ENCODE assay signal across 9 cellular contexts in the genomic region with DNA sequence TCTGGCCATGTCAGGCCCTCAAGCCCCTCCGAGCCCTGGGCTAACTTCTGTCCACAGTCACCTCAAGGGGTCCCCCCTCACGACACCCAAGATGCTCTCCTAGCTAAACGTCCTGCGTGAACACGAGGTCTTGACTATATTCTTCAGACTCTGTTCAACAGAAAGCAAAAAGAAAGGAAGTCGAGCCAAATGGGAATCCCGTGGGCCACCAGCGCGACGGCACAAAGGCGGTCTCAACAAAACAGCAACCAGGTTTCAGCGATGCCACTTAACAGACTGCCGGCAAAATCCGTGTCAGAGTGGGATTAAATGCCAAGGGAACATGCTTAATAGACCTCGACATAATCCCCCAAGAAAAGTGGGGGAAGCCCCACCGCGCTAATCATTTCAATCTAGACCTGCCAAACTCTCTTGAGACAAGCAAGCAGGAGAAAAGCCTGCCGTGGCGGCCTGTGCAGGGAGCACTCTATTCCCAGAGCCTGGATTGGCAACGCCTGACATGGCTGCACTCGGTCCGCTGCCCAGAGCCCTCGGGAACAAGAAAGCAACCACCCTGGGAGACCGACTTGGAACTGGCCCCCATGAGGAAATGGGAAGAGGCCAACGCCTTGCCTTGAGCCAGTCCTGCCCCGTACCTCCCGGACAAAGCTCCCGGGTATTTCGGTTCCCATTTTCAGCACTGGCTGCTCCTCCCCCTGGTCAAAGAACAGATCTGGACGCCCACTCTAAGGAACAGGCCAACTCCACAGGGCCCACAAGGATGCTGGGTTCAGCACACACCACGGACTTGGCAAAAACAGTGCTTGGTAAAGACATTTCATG. TPM values are rescaled to one million over a fixed set of nuclear protein-coding genes. Genes with fewer than 3 reads are reported as not detected.
DNase-seq lines count a peak whose midpoint lies in the region; ATAC-seq and TF ChIP-seq lines count a peak whose summit lies in the region.
"Had no signal": no experiment of that assay in that cellular context is flagged by ENCODE, and none has a peak within 500 bp of the region (broad histone marks: within the 10 kb centered on the region; RNA-seq: fewer than 3 reads in every experiment).

No MANE protein-coding gene starts in this region.

- peak; percentile 53 for DNase-seq in GM03348 (ENCODE audit: low spot score)
- peak in 56 of 58 donors; percentile 13 to 94 (median 70) for DNase-seq in anterior cingulate cortex (lab: John Stamatoyannopoulos, UW)
- peak; percentile 42 to 57 for DNase-seq in hippocampal formation (lab: John Stamatoyannopoulos, UW)
- DNase-seq in gastrocnemius medialis, result peak; percentile 56 to 79
- no peak for DNase-seq in mucosa of gallbladder (ENCODE audit: low spot score)
- DNase-seq in HCEC 1CT, result no peak
- DNase-seq: stimulated activated naive B cell treated with anti-CD40 and anti-IgM and Interleukin-4, amounts not matched to agents 10 μg/mL and 1 μg/mL and 100 μg/mL, for 72 hours had no signal

- TF ChIP-seq CTCF in gastrocnemius medialis (IDR thresholded peaks at IDR 0.05 in 4 of 5, conservative IDR thresholded peaks at IDR 0.05 in 1 of 5), result no peak

- in situ Hi-C loops in gastrocnemius medialis (cut with MboI; ENCODE audit: low sequenced_read_pairs in 4 of 4), result no loop called here

- intact Hi-C loops in gastrocnemius medialis (cut with DNase I; ENCODE audit: low total_unique reads), result loop anchor here (1.0 kb wide), 1 partner anchor 16 kb away; a partner anchor contains a TSS

- TF ChIP-seq POLR2A in gastrocnemius medialis (IDR thresholded peaks at IDR 0.05), result no peak

- peak overlapping the region; percentile 79 to 87 (median 84) for H3K27ac ChIP-seq in gastrocnemius medialis

- H3K9me3 ChIP-seq in gastrocnemius medialis, result no peaks in the 10 kb centered on the region

- peak; percentile 53 to 65 for ATAC-seq in gastrocnemius medialis
- ATAC-seq in GM21381 (IDR thresholded peaks at IDR 0.05; ENCODE audit: unreplicated experiment), result no peak
- no peak for ATAC-seq in HG03521 (IDR thresholded peaks at IDR 0.05; ENCODE audit: unreplicated experiment)
- ATAC-seq: stimulated activated naive B cell treated with anti-CD40 and anti-IgM and Interleukin-4, amounts not matched to agents 10 μg/mL and 1 μg/mL and 100 μg/mL, for 72 hours had no signal

- peaks cover 69 to 78% of the 10 kb centered on the region in 2 donors for H3K4me1 ChIP-seq in gastrocnemius medialis

- H3K4me3 ChIP-seq in gastrocnemius medialis, result peak overlapping the region; percentile 27 to 50 (median 38)

- no peaks in the 10 kb centered on the region for H3K27me3 ChIP-seq in gastrocnemius medialis

- H3K36me3 ChIP-seq in gastrocnemius medialis, result no peaks in the 10 kb centered on the region

RNA-seq across cellular contexts. Expression of a gene that starts 16.0 kb away (rescaled TPM):
- 10 to 100 TPM; 16.2 to 31.7 (median 22.8) TPM for total RNA-seq in gastrocnemius medialis
- total RNA-seq in mucosa of gallbladder, result 45.1 TPM

RNA-seq across cellular contexts. Expression of a gene that starts 33.0 kb away (rescaled TPM):
- 10 to 100 TPM; 29.7 to 74.6 (median 46.4) TPM for total RNA-seq in gastrocnemius medialis
- total RNA-seq in mucosa of gallbladder, result 57.4 TPM

RNA-seq across cellular contexts. Expression of a gene that starts 49.2 kb away (rescaled TPM):
- total RNA-seq in gastrocnemius medialis (10 to 100 TPM; 46.3 to 94.7 (median 71.5) TPM), mucosa of gallbladder (40.4 TPM)

Comparison
In these comparisons a context has a peak if more than half of its experiments do, and no peak if none do; other contexts are left out.
1. DNase-seq: peak in GM03348 (single experiment), anterior cingulate cortex (56 of 58), hippocampal formation (2 of 2) and gastrocnemius medialis (2 of 2); none in mucosa of gallbladder (single experiment) and HCEC 1CT (single experiment).
2. ATAC-seq: peak in gastrocnemius medialis (2 of 2); none in GM21381 (single experiment) and HG03521 (single experiment).